ENCODE assay signal across 16 cellular contexts in the genomic region with DNA sequence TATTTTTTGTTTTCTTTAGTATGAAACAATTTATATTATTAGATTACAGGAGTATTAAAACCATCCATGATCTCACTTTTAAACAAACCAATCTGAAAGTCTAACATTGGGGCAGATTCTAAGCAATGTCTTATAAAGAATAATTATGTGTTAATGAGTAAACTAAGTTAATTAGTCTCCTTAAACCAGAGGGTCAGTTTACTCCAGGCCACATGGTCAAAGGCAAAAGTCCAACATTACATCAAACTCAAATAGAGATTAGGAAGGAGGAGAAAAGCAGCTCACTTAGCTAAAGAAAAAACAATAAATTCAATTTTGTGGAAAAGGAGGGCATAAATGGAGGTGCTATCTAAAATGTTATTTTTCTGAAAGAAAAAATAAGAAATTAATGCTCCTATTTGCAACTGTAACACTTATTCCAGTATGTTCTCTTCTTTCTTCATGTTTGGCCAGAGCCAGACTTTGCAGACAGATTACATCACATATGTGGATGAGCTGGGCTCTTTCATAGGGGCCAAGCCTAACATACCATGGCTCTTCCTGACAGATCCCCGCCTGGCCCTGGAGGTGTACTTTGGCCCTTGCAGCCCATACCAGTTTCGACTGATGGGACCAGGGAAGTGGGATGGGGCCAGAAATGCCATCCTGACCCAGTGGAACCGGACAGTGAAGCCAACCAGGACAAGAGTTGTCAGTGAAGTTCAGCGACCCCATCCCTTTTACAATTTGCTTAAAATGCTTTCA. TPM values are rescaled to one million over a fixed set of nuclear protein-coding genes. Genes with fewer than 3 reads are reported as not detected.
A peak's percentile ranks its signal among the peaks of the same experiment; 100 is the strongest.
DNase-seq lines count a peak whose midpoint lies in the region; ATAC-seq and TF ChIP-seq lines count a peak whose summit lies in the region.
"Had no signal": no experiment of that assay in that cellular context is flagged by ENCODE, and none has a peak within 500 bp of the region (broad histone marks: within the 10 kb centered on the region; RNA-seq: fewer than 3 reads in every experiment).

No MANE protein-coding gene starts in this region.

- no peak overlapping the region for H2BK120ac ChIP-seq in mesenchymal stem cell (ENCODE audit: low read depth, low read length)

- TF ChIP-seq CTCF in Peyer's patch (IDR thresholded peaks at IDR 0.05) (no peak), fibroblast of the aortic adventitia (IDR thresholded peaks at IDR 0.05; ENCODE audit: insufficient read depth, low read length) (no peak), upper lobe of left lung (IDR thresholded peaks at IDR 0.05) (no peak)

- peak in 2 of 3 donors; percentile 53 to 56 for DNase-seq in Peyer's patch
- DNase-seq in fibroblast of the aortic adventitia (ENCODE audit: low read depth), result peak; percentile 47
- peak; percentile 6 for DNase-seq in mesenchymal stem cell
- no peak for DNase-seq in upper lobe of left lung
- no peak for DNase-seq in activated CD4-positive, CD25-positive, alpha-beta regulatory T cell treated with anti-CD3 and anti-CD28 coated beads, Interleukin-2, amount 50 U/mL, for 72 hours
- DNase-seq in posterior vena cava (ENCODE audit: low spot score), result no peak
- DNase-seq: activated gamma-delta T cell; dermis blood vessel endothelial cell; GDM1; NCI-H1092 treated with DMSO at 0.1 percent for 48 hours; NCI-H2171; stimulated activated naive CD4-positive, alpha-beta T cell; T-cell had no signal

- H3K27me3 ChIP-seq in Peyer's patch, result no peaks in the 10 kb centered on the region
- H3K27me3 ChIP-seq in mesenchymal stem cell (ENCODE audit: control insufficient read depth in 1 of 2, insufficient read depth in 1 of 2, low read length in 2 of 2), result no peaks in the 10 kb centered on the region
- H3K27me3 ChIP-seq in upper lobe of left lung, result no peaks in the 10 kb centered on the region
- H3K27me3 ChIP-seq: neutrophil had no signal

- H2BK15ac ChIP-seq in mesenchymal stem cell (ENCODE audit: low read depth, poor library complexity, severe bottlenecking), result no peak overlapping the region

- TF ChIP-seq EP300 in upper lobe of left lung (IDR thresholded peaks at IDR 0.05), result no peak

- H4K8ac ChIP-seq in mesenchymal stem cell (ENCODE audit: low read length), result no peak overlapping the region

- no peak overlapping the region for H3K18ac ChIP-seq in mesenchymal stem cell (ENCODE audit: low read depth in 1 of 2, low read length in 2 of 2)

- intact Hi-C loops in posterior vena cava (cut with DNase I), result no loop called here

- no peak overlapping the region for H3K4ac ChIP-seq in mesenchymal stem cell (ENCODE audit: low read depth in 1 of 2, low read length in 2 of 2)

- H3K36me3 ChIP-seq in Peyer's patch, result no peaks in the 10 kb centered on the region
- no peaks in the 10 kb centered on the region for H3K36me3 ChIP-seq in mesenchymal stem cell (ENCODE audit: control insufficient read depth in 1 of 2, insufficient read depth in 2 of 2, low read depth in 1 of 2, low read length in 2 of 2)
- H3K36me3 ChIP-seq in upper lobe of left lung, result no peaks in the 10 kb centered on the region
- H3K36me3 ChIP-seq: neutrophil had no signal

- no peak overlapping the region for H2BK5ac ChIP-seq in mesenchymal stem cell (ENCODE audit: low read depth, low read length, poor library complexity, severe bottlenecking)

- H3K27ac ChIP-seq in Peyer's patch (peak overlapping the region in 3 of 4 donors; percentile 20 to 73 (median 36)), mesenchymal stem cell (ENCODE audit: low read length, poor library complexity, severe bottlenecking) (no peak overlapping the region), upper lobe of left lung (peak overlapping the region in 3 of 4 donors; percentile 11 to 53 (median 18))
- H3K27ac ChIP-seq: neutrophil had no signal

- H3K4me3 ChIP-seq in Peyer's patch (peak overlapping the region in 1 of 4 donors; percentile 8), fibroblast of the aortic adventitia (ENCODE audit: low read depth, low read length) (no peak overlapping the region), mesenchymal stem cell (ENCODE audit: insufficient read depth in 1 of 2, low read depth in 1 of 2, low read length in 2 of 2) (no peak overlapping the region), upper lobe of left lung (no peak overlapping the region)

- no peak overlapping the region for H3K4me2 ChIP-seq in mesenchymal stem cell (ENCODE audit: low read length, poor library complexity, severe bottlenecking)

- WGBS in mesenchymal stem cell, result 82% methylated on average over 4 of the region's 4 CpGs
- 76 to 85% methylated on average over 4 of the region's 4 CpGs for WGBS in upper lobe of left lung, 2 donors

- H4K91ac ChIP-seq in mesenchymal stem cell (ENCODE audit: low read length), result no peak overlapping the region

- no peaks in the 10 kb centered on the region for H3K79me1 ChIP-seq in mesenchymal stem cell (replicated peaks; ENCODE audit: low read length, poor library complexity, severe bottlenecking)

- no peak overlapping the region for H3K23ac ChIP-seq in mesenchymal stem cell (ENCODE audit: low read length in 2 of 2)

- no peak overlapping the region for H3K9ac ChIP-seq in mesenchymal stem cell (ENCODE audit: low read length)

- peak in 1 of 2 donors; percentile 61 for ATAC-seq in upper lobe of left lung (ENCODE audit: low FRiP score in 2 of 2)
- ATAC-seq in GM18867 (IDR thresholded peaks at IDR 0.05; ENCODE audit: unreplicated experiment), result no peak
- ATAC-seq: T-cell had no signal

- no peak overlapping the region for H2AK5ac ChIP-seq in mesenchymal stem cell (ENCODE audit: low read length, severe bottlenecking)

- H2AFZ ChIP-seq in mesenchymal stem cell (ENCODE audit: low read depth, low read length), result no peak overlapping the region

- no peaks in the 10 kb centered on the region for H3K9me3 ChIP-seq in Peyer's patch
- peaks cover 6% of the 10 kb centered on the region for H3K9me3 ChIP-seq in mesenchymal stem cell (ENCODE audit: control insufficient read depth, low read length)
- no peaks in the 10 kb centered on the region for H3K9me3 ChIP-seq in upper lobe of left lung
- H3K9me3 ChIP-seq: neutrophil had no signal

- H2BK12ac ChIP-seq in mesenchymal stem cell (ENCODE audit: low read length in 2 of 2), result no peak overlapping the region

- H3K4me1 ChIP-seq in Peyer's patch (peaks cover 0 to 6% (median 1%) of the 10 kb centered on the region in 4 donors), mesenchymal stem cell (ENCODE audit: control insufficient read depth, insufficient read depth, low read depth, low read length) (no peaks in the 10 kb centered on the region), upper lobe of left lung (peaks cover 0 to 8% (median 0%) of the 10 kb centered on the region in 4 donors)

- H3K14ac ChIP-seq in mesenchymal stem cell (ENCODE audit: low read length in 2 of 2), result no peak overlapping the region

- no peak for TF ChIP-seq POLR2A in Peyer's patch (IDR thresholded peaks at IDR 0.05)
- no peak for TF ChIP-seq POLR2A in upper lobe of left lung (IDR thresholded peaks at IDR 0.05)

RNA-seq across cellular contexts. Expression of a gene that starts 24.3 kb away (rescaled TPM):
- total RNA-seq in Peyer's patch (1 to 10 TPM; 1.4 to 7.2 (median 4.1) TPM), fibroblast of the aortic adventitia (ENCODE audit: low replicate concordance) (0.45 and 7.4 TPM in 2 replicates), upper lobe of left lung (100 to 1,000 TPM; 118 to 259 (median 169) TPM), posterior vena cava (10 to 100 TPM; 41.0 to 42.3 TPM)
- 0.03 TPM for polyA plus RNA-seq in mesenchymal stem cell (2013, experiment 1 of 2)
- polyA plus RNA-seq in mesenchymal stem cell (2013, experiment 2 of 2), result 0.04 TPM
- total RNA-seq: dermis blood vessel endothelial cell had no signal
- polyA plus RNA-seq: IgD-negative memory B cell had no signal

Comparison
In these comparisons a context has a peak if more than half of its experiments do, and no peak if none do; other contexts are left out.
1. DNase-seq: peak in Peyer's patch (2 of 3), fibroblast of the aortic adventitia (single experiment) and mesenchymal stem cell (single experiment); none in upper lobe of left lung (0 of 2), activated CD4-positive, CD25-positive, alpha-beta regulatory T cell treated with anti-CD3 and anti-CD28 coated beads, Interleukin-2, amount 50 U/mL, for 72 hours (single experiment) and posterior vena cava (single experiment).